Comparison of ENCODE assay signal across 24 cellular contexts in the genomic region with DNA sequence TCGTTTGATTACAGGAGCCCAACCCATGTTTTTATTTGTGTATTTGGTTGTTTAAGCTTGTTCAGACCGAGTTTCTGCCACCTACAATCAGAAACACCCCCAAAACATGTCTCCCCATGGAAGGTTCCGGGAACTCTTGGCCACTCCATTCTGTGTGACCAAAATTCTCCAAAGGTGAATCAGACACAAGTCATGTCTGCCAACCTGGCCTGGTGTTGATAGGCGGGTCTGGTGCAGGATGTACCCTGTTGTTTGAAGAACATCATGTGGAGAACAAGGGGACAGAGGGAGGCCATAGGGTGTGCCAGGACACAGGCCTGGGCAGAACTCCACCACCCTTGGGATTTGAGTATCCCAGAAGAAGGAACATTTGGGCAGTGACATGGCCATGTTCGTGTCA. TPM values are rescaled to one million over a fixed set of nuclear protein-coding genes. Genes with fewer than 3 reads are reported as not detected.
A peak's percentile ranks its signal among the peaks of the same experiment; 100 is the strongest.
DNase-seq lines count a peak whose midpoint lies in the region; ATAC-seq and TF ChIP-seq lines count a peak whose summit lies in the region.
"Had no signal": no experiment of that assay in that cellular context is flagged by ENCODE, and none has a peak within 500 bp of the region (broad histone marks: within the 10 kb centered on the region; RNA-seq: fewer than 3 reads in every experiment).

No MANE protein-coding gene starts in this region.

- H3K9me3 ChIP-seq in SK-N-SH = no peaks in the 10 kb centered on the region
- H3K9me3 ChIP-seq in T-helper 17 cell (ENCODE audit: control insufficient read depth, low read length, poor library complexity, severe bottlenecking) = no peaks in the 10 kb centered on the region
- H3K9me3 ChIP-seq in osteoblast (ENCODE audit: low read depth, low read length) = peaks cover 2% of the 10 kb centered on the region
- H3K9me3 ChIP-seq: MG63 had no signal

- H2AFZ ChIP-seq in SK-N-SH (ENCODE audit: low read depth) (peak overlapping the region; percentile 27; the same call in 1 of the 2 replicates), osteoblast (ENCODE audit: low read length) (no peak overlapping the region)

- no peak for DNase-seq in SK-N-SH
- peak; percentile 19 for DNase-seq in Daoy (ENCODE audit: low read depth)
- DNase-seq in T-helper 17 cell = no peak
- peak; percentile 29 for DNase-seq in osteoblast (ENCODE audit: insufficient read length, low spot score, missing footprints)
- DNase-seq in NCI-H2227 treated with DMSO at 0.1 percent for 48 hours (lab: John Stamatoyannopoulos, UW) = no peak
- no peak for DNase-seq in NCI-H146 treated with DMSO at 0.1 percent for 48 hours (lab: John Stamatoyannopoulos, UW; ENCODE audit: unreplicated experiment)
- DNase-seq: activated B cell treated with CpG ODN at 0.5 μM for 24 hours, AML-193, DMS79, MG63, NCI-H2107, NCI-H524, trophoblast cell had no signal

- peak overlapping the region; percentile 79 for H3K27ac Mint-ChIP-seq in T-helper 17 cell
- H3K27ac Mint-ChIP-seq: activated B cell treated with CpG ODN at 0.5 μM for 24 hours, memory B cell, progenitor cell of endocrine pancreas had no signal

- H3K9me2 ChIP-seq in SK-N-SH = no peaks in the 10 kb centered on the region

- no peak overlapping the region for H3K4me2 ChIP-seq in SK-N-SH
- no peak overlapping the region for H3K4me2 ChIP-seq in osteoblast (ENCODE audit: insufficient read depth, low read length)

- H3K4me1 Mint-ChIP-seq in T-helper 17 cell = peaks cover 8% of the 10 kb centered on the region
- H3K4me1 Mint-ChIP-seq: activated B cell treated with CpG ODN at 0.5 μM for 24 hours, memory B cell had no signal

- H4K20me1 ChIP-seq in SK-N-SH (ENCODE audit: insufficient read depth) (no peaks in the 10 kb centered on the region), osteoblast (ENCODE audit: insufficient read depth, low read length) (no peaks in the 10 kb centered on the region)

- no peaks in the 10 kb centered on the region for H3K36me3 ChIP-seq in SK-N-SH (replicated peaks in 1 of 2; ENCODE audit: control insufficient read depth in 1 of 2, insufficient read depth in 2 of 2, low read length in 1 of 2)
- no peaks in the 10 kb centered on the region for H3K36me3 ChIP-seq in osteoblast (ENCODE audit: insufficient read depth, low read length)
- H3K36me3 ChIP-seq: MG63 had no signal

- peaks cover 0 to 5% of the 10 kb centered on the region in 2 experiments; a peak in 1 of 4 replicates for H3K4me1 ChIP-seq in SK-N-SH (ENCODE audit: control insufficient read depth in 1 of 2, insufficient read depth in 2 of 2, low read depth in 1 of 2, low read length in 1 of 2)
- no peaks in the 10 kb centered on the region for H3K4me1 ChIP-seq in osteoblast (ENCODE audit: insufficient read depth, low read length)
- H3K4me1 ChIP-seq: Caco-2 had no signal

- no peak for TF ChIP-seq RAD21 in SK-N-SH (IDR thresholded peaks at IDR 0.05; ENCODE audit: low read length)

- H3K4me3 Mint-ChIP-seq in T-helper 17 cell = peak overlapping the region; percentile 46
- H3K4me3 Mint-ChIP-seq: activated B cell treated with CpG ODN at 0.5 μM for 24 hours, H9, memory B cell had no signal

- H3K79me2 ChIP-seq in SK-N-SH (ENCODE audit: insufficient read depth) (no peaks in the 10 kb centered on the region), osteoblast (ENCODE audit: insufficient read depth, low read length) (no peaks in the 10 kb centered on the region)

- H3F3A ChIP-seq in SK-N-SH (replicated peaks; ENCODE audit: insufficient read depth) = no peaks in the 10 kb centered on the region

- no peaks in the 10 kb centered on the region for H3K27me3 ChIP-seq in SK-N-SH (ENCODE audit: insufficient read depth)
- H3K27me3 ChIP-seq in osteoblast (ENCODE audit: insufficient read depth, low read length) = peaks cover 3% of the 10 kb centered on the region
- H3K27me3 ChIP-seq: MG63 had no signal

- WGBS in SK-N-SH (ENCODE audit: low lambda C conversion rate) = 45% methylated on average over 4 of the region's 5 CpGs

- POLR2A ChIA-PET in SK-N-SH (lab: Yijun Ruan, JAX) = no interaction called here

- peaks cover 2% of the 10 kb centered on the region for H3K36me3 Mint-ChIP-seq in T-helper 17 cell (ENCODE audit: low read depth)
- H3K36me3 Mint-ChIP-seq: memory B cell had no signal

- H3K9ac ChIP-seq in SK-N-SH = no peak overlapping the region

- peaks cover 16% of the 10 kb centered on the region for H3K27me3 Mint-ChIP-seq in T-helper 17 cell
- H3K27me3 Mint-ChIP-seq: progenitor cell of endocrine pancreas had no signal

- no peak for TF ChIP-seq CTCF in SK-N-SH (IDR thresholded peaks at IDR 0.05)
- no peak for TF ChIP-seq CTCF in osteoblast (IDR thresholded peaks at IDR 0.05; ENCODE audit: extremely low read depth, low read depth, low read length)

- H3K27ac ChIP-seq in SK-N-SH (ENCODE audit: low read depth in 2 of 2, low read length in 1 of 2) (no peak overlapping the region), osteoblast (ENCODE audit: low read depth, low read length) (no peak overlapping the region)
- H3K27ac ChIP-seq: 22Rv1, HL-60 had no signal

- CTCF ChIA-PET in SK-N-SH (lab: Yijun Ruan, JAX) = interaction anchor here (1.4 to 2.0 kb wide), 2 partner anchors 9 to 35 kb away, joined by 4 to 5 read pairs; no protein-coding TSS in a partner anchor

- TF ChIP-seq EP300 in SK-N-SH (IDR thresholded peaks at IDR 0.05; ENCODE audit: borderline replicate concordance in 1 of 2, low read depth in 1 of 2, low read length in 1 of 2) = no peak

- H3K4me3 ChIP-seq in SK-N-SH (ENCODE audit: low read depth in 2 of 2, low read length in 1 of 2) = no peak overlapping the region
- no peak overlapping the region for H3K4me3 ChIP-seq in osteoblast (ENCODE audit: insufficient read depth, low read length)
- H3K4me3 ChIP-seq: MG63 had no signal

- ATAC-seq in SK-N-SH treated with all-trans-retinoic acid at 6 μM for 48 hours = no peak
- ATAC-seq in T-helper 17 cell = no peak
- no peak for ATAC-seq in GM18520 (IDR thresholded peaks at IDR 0.05; ENCODE audit: unreplicated experiment)

TF ChIP-seq in SK-N-SH, 30 proteins besides CTCF, POLR2A, EP300 and RAD21:
- TF ChIP-seq NFIC (IDR thresholded peaks at IDR 0.05; ENCODE audit: borderline replicate concordance) = no peak
- TF ChIP-seq, protein P1, sequence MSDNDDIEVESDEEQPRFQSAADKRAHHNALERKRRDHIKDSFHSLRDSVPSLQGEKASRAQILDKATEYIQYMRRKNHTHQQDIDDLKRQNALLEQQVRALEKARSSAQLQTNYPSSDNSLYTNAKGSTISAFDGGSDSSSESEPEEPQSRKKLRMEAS (IDR thresholded peaks at IDR 0.05; ENCODE audit: low read depth) = no peak
- no peak for TF ChIP-seq YY1 (IDR thresholded peaks at IDR 0.05; ENCODE audit: low read depth)

TF ChIP-seq in SK-N-SH treated with all-trans-retinoic acid at 6 μM for 48 hours, 23 proteins besides CTCF, POLR2A, EP300 and RAD21:
- no peak for TF ChIP-seq ZNF565 (CRISPR knock-in tag; conservative IDR thresholded peaks at IDR 0.05; ENCODE audit: low read depth)
- TF ChIP-seq, protein P2, sequence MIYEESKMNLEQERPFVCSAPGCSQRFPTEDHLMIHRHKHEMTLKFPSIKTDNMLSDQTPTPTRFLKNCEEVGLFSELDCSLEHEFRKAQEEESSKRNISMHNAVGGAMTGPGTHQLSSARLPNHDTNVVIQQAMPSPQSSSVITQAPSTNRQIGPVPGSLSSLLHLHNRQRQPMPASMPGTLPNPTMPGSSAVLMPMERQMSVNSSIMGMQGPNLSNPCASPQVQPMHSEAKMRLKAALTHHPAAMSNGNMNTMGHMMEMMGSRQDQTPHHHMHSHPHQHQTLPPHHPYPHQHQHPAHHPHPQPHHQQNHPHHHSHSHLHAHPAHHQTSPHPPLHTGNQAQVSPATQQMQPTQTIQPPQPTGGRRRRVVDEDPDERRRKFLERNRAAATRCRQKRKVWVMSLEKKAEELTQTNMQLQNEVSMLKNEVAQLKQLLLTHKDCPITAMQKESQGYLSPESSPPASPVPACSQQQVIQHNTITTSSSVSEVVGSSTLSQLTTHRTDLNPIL (CRISPR knock-in tag; IDR thresholded peaks at IDR 0.05; ENCODE audit: low read depth) = no peak
- TF ChIP-seq, protein P3, sequence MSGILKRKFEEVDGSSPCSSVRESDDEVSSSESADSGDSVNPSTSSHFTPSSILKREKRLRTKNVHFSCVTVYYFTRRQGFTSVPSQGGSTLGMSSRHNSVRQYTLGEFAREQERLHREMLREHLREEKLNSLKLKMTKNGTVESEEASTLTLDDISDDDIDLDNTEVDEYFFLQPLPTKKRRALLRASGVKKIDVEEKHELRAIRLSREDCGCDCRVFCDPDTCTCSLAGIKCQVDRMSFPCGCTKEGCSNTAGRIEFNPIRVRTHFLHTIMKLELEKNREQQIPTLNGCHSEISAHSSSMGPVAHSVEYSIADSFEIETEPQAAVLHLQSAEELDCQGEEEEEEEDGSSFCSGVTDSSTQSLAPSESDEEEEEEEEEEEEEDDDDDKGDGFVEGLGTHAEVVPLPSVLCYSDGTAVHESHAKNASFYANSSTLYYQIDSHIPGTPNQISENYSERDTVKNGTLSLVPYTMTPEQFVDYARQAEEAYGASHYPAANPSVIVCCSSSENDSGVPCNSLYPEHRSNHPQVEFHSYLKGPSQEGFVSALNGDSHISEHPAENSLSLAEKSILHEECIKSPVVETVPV (CRISPR knock-in tag; IDR thresholded peaks at IDR 0.05) = no peak
- no peak for TF ChIP-seq ARNTL (CRISPR knock-in tag; IDR thresholded peaks at IDR 0.05; ENCODE audit: borderline replicate concordance, low read depth)

RNA-seq across cellular contexts. Expression of a gene that starts 33.5 kb away (rescaled TPM):
- polyA plus RNA-seq in SK-N-SH (2012; rRNA removed) = 0.07 and 0.08 TPM in 2 replicates
- polyA plus RNA-seq in SK-N-SH (2012; cell fraction: cytosol; rRNA removed) = 0.14 and 0.37 TPM in 2 replicates
- polyA plus RNA-seq in SK-N-SH (2012; cell fraction: nucleus; rRNA removed) = 0.08 and 0.18 TPM in 2 replicates
- 0.06 TPM in 2 replicates for total RNA-seq in Daoy (2014; rRNA removed; shearing (Covaris generic))
- total RNA-seq in T-helper 17 cell (not detected), osteoblast (not detected in 2 replicates)
- total RNA-seq: activated B cell treated with CpG ODN at 0.5 μM for 24 hours, Caco-2, dermis microvascular lymphatic vessel endothelial cell, glomerular endothelial cell had no signal
- polyA plus RNA-seq: keratinocyte had no signal

Comparison
In these comparisons a context has a peak if more than half of its experiments do, and no peak if none do; other contexts are left out.
1. DNase-seq: peak in Daoy (single experiment) and osteoblast (single experiment); none in SK-N-SH (single experiment), T-helper 17 cell (0 of 3), NCI-H2227 treated with DMSO at 0.1 percent for 48 hours (single experiment) and NCI-H146 treated with DMSO at 0.1 percent for 48 hours (single experiment).